In the genomic region with DNA sequence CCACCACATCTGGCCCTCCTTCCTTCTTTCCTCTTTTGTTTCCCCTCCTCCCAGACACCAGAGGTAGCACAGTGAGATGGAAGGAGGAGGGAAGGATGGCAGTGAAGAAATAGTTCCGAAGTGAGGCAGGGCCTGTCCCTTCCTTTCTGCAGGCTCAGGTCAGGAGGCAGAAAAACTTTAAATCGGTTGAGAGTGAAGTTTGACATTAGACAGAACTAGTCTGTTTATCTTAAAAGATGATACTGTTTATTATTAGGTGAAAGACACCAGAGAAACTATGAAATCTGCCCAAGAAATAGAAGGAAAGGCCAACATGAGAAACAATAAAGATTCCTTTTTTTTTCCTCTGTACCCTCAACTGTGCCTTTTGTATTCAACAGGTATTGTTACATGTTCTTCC, we compare ENCODE assay signal across 18 cellular contexts.
"Had no signal": no experiment of that assay in that cellular context is flagged by ENCODE, and none has a peak within 500 bp of the region (broad histone marks: within the 10 kb centered on the region; RNA-seq: fewer than 3 reads in every experiment).

No MANE protein-coding gene starts in this region.

- H3K27ac Mint-ChIP-seq: mesothelial cell of epicardium, natural killer cell had no signal

- H3K4me1 Mint-ChIP-seq: mesothelial cell of epicardium, natural killer cell had no signal

- FAIRE-seq: islet of Langerhans had no signal

- H3K27me3 ChIP-seq: colonic mucosa, heart right ventricle, ovary, right atrium auricular region, sigmoid colon, upper lobe of left lung, uterus had no signal

- H3K4me1 ChIP-seq: colonic mucosa, heart right ventricle, right atrium auricular region, upper lobe of left lung, uterus had no signal

- H3K9me3 Mint-ChIP-seq: natural killer cell had no signal

- H3K9me3 ChIP-seq: colonic mucosa, heart right ventricle, ovary, right atrium auricular region, sigmoid colon, upper lobe of left lung, uterus had no signal

- H3K4me3 ChIP-seq: colonic mucosa, heart right ventricle, ovary, right atrium auricular region, sigmoid colon, skin epidermis, upper lobe of left lung, uterus had no signal

- H3K36me3 Mint-ChIP-seq: mesothelial cell of epicardium, natural killer cell had no signal

- DNase-seq: colonic mucosa; dermis blood vessel endothelial cell; foreskin melanocyte; heart right ventricle; hypothalamus; natural killer cell; ovary; sigmoid colon; stimulated activated CD4-positive, alpha-beta T cell treated with anti-CD3 and anti-CD28 coated beads, Interleukin-12 subunit alpha, Interleukin-12 subunit beta, amount 100 ng/mL, for 4 hours; stimulated activated naive CD4-positive, alpha-beta T cell treated with Interleukin-2 at 50 U/mL for 16 hours; upper lobe of left lung; uterus had no signal

- H3K4me3 Mint-ChIP-seq: mesothelial cell of epicardium, natural killer cell, neural crest cell had no signal

- ATAC-seq: heart right ventricle, left lobe of liver, natural killer cell had no signal

- H3K36me3 ChIP-seq: colonic mucosa, heart right ventricle, ovary, right atrium auricular region, sigmoid colon, upper lobe of left lung, uterus had no signal

- H3K27ac ChIP-seq: colonic mucosa, heart right ventricle, ovary, right atrium auricular region, skin epidermis, upper lobe of left lung, uterus had no signal
